Comparison of ENCODE assay signal across 18 cellular contexts in the genomic region with DNA sequence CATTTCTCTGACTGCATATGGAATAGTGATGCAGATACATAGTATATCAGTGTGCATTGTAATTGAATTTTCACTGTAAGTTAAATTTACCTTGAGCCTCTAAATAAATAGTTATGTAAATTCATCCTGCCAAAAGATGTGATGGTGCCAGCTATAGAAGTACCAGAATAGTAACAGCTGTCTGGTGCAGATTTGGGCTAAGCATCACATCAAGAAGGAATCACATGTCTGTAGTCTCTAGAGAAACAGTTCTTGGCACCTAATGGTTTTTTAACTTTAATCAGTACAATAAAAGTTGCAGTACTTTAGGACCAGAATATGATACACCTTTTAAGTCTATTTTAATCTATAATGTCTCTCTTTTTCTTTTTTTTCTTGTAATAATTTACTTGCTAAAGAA.
"Had no signal": no experiment of that assay in that cellular context is flagged by ENCODE, and none has a peak within 500 bp of the region (broad histone marks: within the 10 kb centered on the region; RNA-seq: fewer than 3 reads in every experiment).

No MANE protein-coding gene starts in this region.

- H3K27me3 Mint-ChIP-seq: activated T-helper 17 cell treated with anti-CD3 and anti-CD28 coated beads, Interleukin-2, amount 50 U/mL, for 72 hours had no signal

- H3K4me3 Mint-ChIP-seq: activated T-helper 17 cell treated with anti-CD3 and anti-CD28 coated beads, Interleukin-2, amount 50 U/mL, for 72 hours; neural progenitor cell had no signal

- ATAC-seq: activated T-helper 17 cell treated with anti-CD3 and anti-CD28 coated beads, Interleukin-2, amount 50 U/mL, for 72 hours; lower lobe of right lung had no signal

- DNase-seq: activated CD4-positive, alpha-beta T cell treated with anti-CD3 and anti-CD28 coated beads, Interleukin-2, amount 50 U/mL, for 4 hours; activated CD4-positive, CD25-positive, alpha-beta regulatory T cell treated with anti-CD3 and anti-CD28 coated beads, Interleukin-2, amount 50 U/mL, for 72 hours; activated naive CD4-positive, alpha-beta T cell treated with Interleukin-2 at 50 U/mL for 16 hours; dermis blood vessel endothelial cell; hippocampal formation; lower lobe of right lung; stimulated activated CD4-positive, alpha-beta T cell treated with anti-CD3 and anti-CD28 coated beads, Interleukin-15, amount 100 ng/mL, for 24 hours; stimulated activated CD4-positive, alpha-beta T cell treated with anti-CD3 and anti-CD28 coated beads, Interleukin-4, amount 100 ng/mL, for 1 hour; stimulated activated naive CD4-positive, alpha-beta T cell; substantia nigra; T1000; trophoblast cell had no signal

- H3K27ac ChIP-seq: ascending aorta, breast epithelium, lower lobe of right lung, neural progenitor cell, parathyroid adenoma, skin epidermis had no signal

- H3K4me3 ChIP-seq: ascending aorta, breast epithelium, lower lobe of right lung, neural progenitor cell, skin epidermis had no signal

- H3K27ac Mint-ChIP-seq: activated T-helper 17 cell treated with anti-CD3 and anti-CD28 coated beads, Interleukin-2, amount 50 U/mL, for 72 hours; neural progenitor cell had no signal

- H3K27me3 ChIP-seq: ascending aorta, breast epithelium, neural progenitor cell had no signal

- H3K36me3 ChIP-seq: neural progenitor cell had no signal

- H3K4me1 ChIP-seq: breast epithelium, lower lobe of right lung, parathyroid adenoma had no signal

- H3K9me3 Mint-ChIP-seq: activated T-helper 17 cell treated with anti-CD3 and anti-CD28 coated beads, Interleukin-2, amount 50 U/mL, for 72 hours had no signal

- H3K4me1 Mint-ChIP-seq: neural progenitor cell had no signal

- H3K9me3 ChIP-seq: ascending aorta, breast epithelium, lower lobe of right lung had no signal
